Comparison of ENCODE assay signal across 22 cellular contexts in genomic region chr6:154969796-154970195, GRCh38. TPM values are rescaled to one million over a fixed set of nuclear protein-coding genes. Genes with fewer than 3 reads are reported as not detected.
DNase-seq lines count a peak whose midpoint lies in the region; ATAC-seq and TF ChIP-seq lines count a peak whose summit lies in the region.
"Had no signal": no experiment of that assay in that cellular context is flagged by ENCODE, and none has a peak within 500 bp of the region (broad histone marks: within the 10 kb centered on the region; RNA-seq: fewer than 3 reads in every experiment).

No MANE protein-coding gene starts in this region.

- no peak overlapping the region for H3K27ac ChIP-seq in upper lobe of right lung
- H3K27ac ChIP-seq: WERI-Rb-1 had no signal

- H3K27me3 ChIP-seq in upper lobe of right lung = no peaks in the 10 kb centered on the region
- H3K27me3 ChIP-seq: BE2C had no signal

- no peaks in the 10 kb centered on the region for H3K9me3 ChIP-seq in upper lobe of right lung
- H3K9me3 ChIP-seq: BE2C had no signal

- H3K4me3 ChIP-seq in upper lobe of right lung = no peak overlapping the region
- H3K4me3 ChIP-seq: GM12878 had no signal

- intact Hi-C loops in cardiac septum (cut with DNase I) (no loop called here), left ventricle myocardium superior (cut with micrococcal nuclease) (no loop called here), left colon (cut with DNase I, micrococcal nuclease) (no loop called here), upper lobe of right lung (cut with DNase I) (no loop called here)

- no peaks in the 10 kb centered on the region for H3K4me1 ChIP-seq in upper lobe of right lung
- H3K4me1 ChIP-seq: BE2C had no signal

- H3K36me3 ChIP-seq in upper lobe of right lung = no peaks in the 10 kb centered on the region
- H3K36me3 ChIP-seq: BE2C, WERI-Rb-1 had no signal

- ATAC-seq in left ventricle myocardium superior = no peak
- peak; percentile 83 for ATAC-seq in left colon
- ATAC-seq in upper lobe of right lung = peak; percentile 67
- no peak for ATAC-seq in GM19324 (IDR thresholded peaks at IDR 0.05; ENCODE audit: low FRiP score, unreplicated experiment)
- ATAC-seq: activated T-helper 17 cell treated with anti-CD3 and anti-CD28 coated beads, Interleukin-2, amount 50 U/mL, for 72 hours; naive thymus-derived CD4-positive, alpha-beta T cell had no signal

- TF ChIP-seq CTCF in upper lobe of right lung (IDR thresholded peaks at IDR 0.05) = no peak

- DNase-seq in cardiac septum (ENCODE audit: low spot score) (peak; percentile 46), left ventricle myocardium superior (no peak), dermis blood vessel endothelial cell (peak; percentile 64), left colon (no peak), upper lobe of right lung (no peak), NCI-H1436 treated with DMSO at 0.1 percent for 48 hours (lab: John Stamatoyannopoulos, UW) (no peak)
- no peak for DNase-seq in activated CD4-positive, CD25-positive, alpha-beta regulatory T cell (lab: John Stamatoyannopoulos, UW)
- DNase-seq: activated CD4-positive, alpha-beta T cell treated with anti-CD3 and anti-CD28 coated beads, Interleukin-2, amount 50 U/mL, for 1 hour; aorta; BE2C; cerebellar nuclear complex; DND-41; effector CD8-positive, alpha-beta T cell; H9; naive thymus-derived CD4-positive, alpha-beta T cell; NCI-H1694 treated with DMSO at 0.1 percent for 48 hours; NCI-H526; substantia nigra; WERI-Rb-1 had no signal

RNA-seq across cellular contexts. Expression of gene TIAM2, which starts 25.3 kb away (rescaled TPM):
- total RNA-seq in cardiac septum (20.1 TPM), left ventricle myocardium superior (11.9 TPM), dermis blood vessel endothelial cell (10.6 and 19.3 TPM in 2 replicates), left colon (1 to 10 TPM; 5.9 to 6.2 TPM), upper lobe of right lung (6.2 TPM)

Comparison
In these comparisons a context has a peak if more than half of its experiments do, and no peak if none do; other contexts are left out.
1. DNase-seq: peak in cardiac septum (single experiment) and dermis blood vessel endothelial cell (single experiment); none in left ventricle myocardium superior (single experiment), left colon (0 of 2), upper lobe of right lung (single experiment), activated CD4-positive, CD25-positive, alpha-beta regulatory T cell (0 of 4) and NCI-H1436 treated with DMSO at 0.1 percent for 48 hours (single experiment).
2. ATAC-seq: peak in left colon (single experiment) and upper lobe of right lung (single experiment); none in left ventricle myocardium superior (single experiment) and GM19324 (single experiment).